In the genomic region with DNA sequence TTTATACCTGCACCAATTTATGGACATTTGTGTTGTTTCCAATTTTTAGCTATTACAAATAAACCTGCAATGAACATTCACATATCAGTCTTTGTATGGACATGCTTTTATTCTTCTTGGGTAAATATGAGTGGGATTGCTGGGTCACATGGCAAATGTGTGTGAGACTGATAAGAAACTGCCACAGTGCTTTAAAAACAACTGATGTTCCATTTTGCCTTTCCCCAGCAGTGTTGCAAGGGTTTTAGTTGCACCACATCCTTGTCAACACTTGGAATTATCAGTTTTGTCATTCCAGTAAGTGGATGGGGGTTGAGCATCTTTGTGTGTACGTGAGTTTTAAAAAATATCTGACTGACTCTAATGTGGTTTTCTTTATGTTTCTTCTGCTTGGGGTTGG, we compare ENCODE assay signal across 15 cellular contexts.
DNase-seq lines count a peak whose midpoint lies in the region; ATAC-seq, FAIRE-seq and TF ChIP-seq lines count a peak whose summit lies in the region.
"Had no signal": no experiment of that assay in that cellular context is flagged by ENCODE, and none has a peak within 500 bp of the region (broad histone marks: within the 10 kb centered on the region; RNA-seq: fewer than 3 reads in every experiment).

No MANE protein-coding gene starts in this region.

- H3K27me3 ChIP-seq in HepG2 (ENCODE audit: control insufficient read depth in 1 of 2, insufficient read depth in 2 of 2, low read length in 2 of 2) = peaks cover 0 to 3% of the 10 kb centered on the region in 2 experiments; a peak in 2 of 5 replicates
- no peaks in the 10 kb centered on the region for H3K27me3 ChIP-seq in right lobe of liver

- H3K36me3 ChIP-seq in HepG2 (replicated peaks in 1 of 2; ENCODE audit: control insufficient read depth in 1 of 2, insufficient read depth in 2 of 2, low read length in 2 of 2) (no peaks in the 10 kb centered on the region), right lobe of liver (no peaks in the 10 kb centered on the region)

- H4K20me1 ChIP-seq in HepG2 (ENCODE audit: insufficient read depth, low read length) = no peaks in the 10 kb centered on the region

- H3K79me2 ChIP-seq in HepG2 (ENCODE audit: insufficient read depth, low read length) = no peaks in the 10 kb centered on the region

- H3K4me3 ChIP-seq in HepG2 (replicated peaks in 1 of 3; ENCODE audit: insufficient read depth in 1 of 3, low read depth in 2 of 3, low read length in 3 of 3) (no peak overlapping the region), right lobe of liver (no peak overlapping the region)
- H3K4me3 ChIP-seq: GM23248 had no signal

- H3K4me1 Mint-ChIP-seq in T-helper 1 cell treated with Interleukin-12 subunit alpha and Interleukin-12 subunit beta and Interleukin-4 antibody, amounts not matched to agents 30 μg/mL and 1 μg/mL, for 36 hours (ENCODE audit: low read depth) = peaks cover 50% of the 10 kb centered on the region
- peaks cover 68 to 70% of the 10 kb centered on the region in 2 donors for H3K4me1 Mint-ChIP-seq in immature natural killer cell

- peak overlapping the region; percentile 43 for H3K27ac Mint-ChIP-seq in T-helper 1 cell treated with Interleukin-12 subunit alpha and Interleukin-12 subunit beta and Interleukin-4 antibody, amounts not matched to agents 30 μg/mL and 1 μg/mL, for 36 hours
- H3K27ac Mint-ChIP-seq in immature natural killer cell = peak overlapping the region; percentile 52 to 94 (median 90)

- CTCF ChIA-PET in HepG2 (lab: Yijun Ruan, JAX; ENCODE audit: low intra/inter-chr PET ratio, low total read pairs) = no interaction called here

- H3K9me3 Mint-ChIP-seq in T-helper 1 cell treated with Interleukin-12 subunit alpha and Interleukin-12 subunit beta and Interleukin-4 antibody, amounts not matched to agents 30 μg/mL and 1 μg/mL, for 36 hours = peaks cover 9% of the 10 kb centered on the region
- H3K9me3 Mint-ChIP-seq in immature natural killer cell = no peaks in the 10 kb centered on the region
- H3K9me3 Mint-ChIP-seq: CD8-positive, alpha-beta memory T cell had no signal

- H2AFZ ChIP-seq in HepG2 (ENCODE audit: low read length) = no peak overlapping the region
- H2AFZ ChIP-seq: GM23248 had no signal

- POLR2A ChIA-PET in HepG2 (lab: Yijun Ruan, JAX) = no interaction called here

- intact Hi-C loops in HepG2 (cut with micrococcal nuclease; ENCODE audit: unreplicated experiment) (no loop called here), right lobe of liver (cut with DNase I) (no loop called here)

- no peak for ATAC-seq in HepG2
- no peak for ATAC-seq in right lobe of liver
- ATAC-seq in GM21381 (IDR thresholded peaks at IDR 0.05; ENCODE audit: unreplicated experiment) = no peak
- ATAC-seq: HCT116 had no signal

- no peak for TF ChIP-seq RAD21 in HepG2 (CRISPR knock-in tag; IDR thresholded peaks at IDR 0.05)

- 0% methylated on average over 1 of the region's 1 CpG for WGBS in HepG2 (ENCODE audit: low lambda C conversion rate)
- WGBS in right lobe of liver (ENCODE audit: insufficient coverage, low coverage, low lambda C conversion rate, missing lambda C conversion rate) = 100% methylated on average over 1 of the region's 1 CpG

- no TSS peak for BruUV-seq in HepG2 (replicated peaks; lab: Mats Ljungman, UMichigan)

- H3K9me3 ChIP-seq in HepG2 (ENCODE audit: low read length) (no peaks in the 10 kb centered on the region), right lobe of liver (no peaks in the 10 kb centered on the region)
- H3K9me3 ChIP-seq: Caco-2 had no signal

- TF ChIP-seq EP300 in HepG2 (IDR thresholded peaks at IDR 0.05; ENCODE audit: low read depth in 2 of 2, low read length in 2 of 2) (no peak), HepG2 (CRISPR knock-in tag; IDR thresholded peaks at IDR 0.05; ENCODE audit: borderline replicate concordance) (no peak)

- peaks cover 45% of the 10 kb centered on the region for H3K36me3 Mint-ChIP-seq in T-helper 1 cell treated with Interleukin-12 subunit alpha and Interleukin-12 subunit beta and Interleukin-4 antibody, amounts not matched to agents 30 μg/mL and 1 μg/mL, for 36 hours (ENCODE audit: low read depth)
- H3K36me3 Mint-ChIP-seq in immature natural killer cell = peaks cover 24 to 36% (median 30%) of the 10 kb centered on the region in 3 donors

- no peak overlapping the region for H3K27ac ChIP-seq in HepG2 (ENCODE audit: extremely low read length, insufficient read depth, low read length)
- no peak overlapping the region for H3K27ac ChIP-seq in right lobe of liver
- H3K27ac ChIP-seq: 22Rv1, GM23248, HL-60 had no signal

- TF ChIP-seq CTCF in HepG2 (CRISPR knock-in tag; IDR thresholded peaks at IDR 0.05) (no peak), right lobe of liver (IDR thresholded peaks at IDR 0.05) (no peak), D721Med (IDR thresholded peaks at IDR 0.05; ENCODE audit: insufficient read depth, missing control alignments) (no peak)

- no peak for DNase-seq in T-helper 1 cell
- no peak for DNase-seq in HepG2 (ENCODE audit: low spot score)
- no peak for DNase-seq in right lobe of liver
- no peak for DNase-seq in immature natural killer cell
- no peak for DNase-seq in D721Med (ENCODE audit: insufficient read length, low spot score)
- DNase-seq: Caco-2; CD8-positive, alpha-beta memory T cell; GM23248 had no signal

- no peak overlapping the region for H3K4me2 ChIP-seq in HepG2 (ENCODE audit: low read depth, low read length)

- H3K4me1 ChIP-seq in HepG2 (ENCODE audit: insufficient read depth, low read length) = no peaks in the 10 kb centered on the region
- no peaks in the 10 kb centered on the region for H3K4me1 ChIP-seq in right lobe of liver
- H3K4me1 ChIP-seq: Caco-2 had no signal

- no peak overlapping the region for H3K4me3 Mint-ChIP-seq in T-helper 1 cell treated with Interleukin-12 subunit alpha and Interleukin-12 subunit beta and Interleukin-4 antibody, amounts not matched to agents 30 μg/mL and 1 μg/mL, for 36 hours
- peak overlapping the region; percentile 50 to 72 (median 59) for H3K4me3 Mint-ChIP-seq in immature natural killer cell
- H3K4me3 Mint-ChIP-seq: CD14-positive monocyte had no signal

- FAIRE-seq in HepG2 (lab: Jason Lieb, UNC) (no peak), D721Med (lab: Jason Lieb, UNC) (no peak)
- FAIRE-seq: H54 had no signal

- no peaks in the 10 kb centered on the region for H3K27me3 Mint-ChIP-seq in T-helper 1 cell treated with Interleukin-12 subunit alpha and Interleukin-12 subunit beta and Interleukin-4 antibody, amounts not matched to agents 30 μg/mL and 1 μg/mL, for 36 hours (ENCODE audit: low read depth)
- peaks cover 7 to 13% (median 13%) of the 10 kb centered on the region in 3 donors for H3K27me3 Mint-ChIP-seq in immature natural killer cell (ENCODE audit: low read depth in 3 of 3)

- H3K9ac ChIP-seq in HepG2 (ENCODE audit: insufficient read depth, low read depth, low read length) = no peak overlapping the region
- H3K9ac ChIP-seq: GM23248 had no signal

- in situ Hi-C loops in HepG2 (cut with HindIII; ENCODE audit: extremely low pct_ligation_motif_present, low pct_unique_long_range_greater_than_20kb) = no loop called here

- TF ChIP-seq POLR2A in HepG2 (IDR thresholded peaks at IDR 0.05; ENCODE audit: insufficient read depth in 1 of 2, low read depth in 2 of 2, low read length in 2 of 2) (no peak), right lobe of liver (IDR thresholded peaks at IDR 0.05) (no peak)

TF ChIP-seq in HepG2, 621 proteins besides CTCF, POLR2A, EP300 and RAD21:
- TF ChIP-seq, protein P1, sequence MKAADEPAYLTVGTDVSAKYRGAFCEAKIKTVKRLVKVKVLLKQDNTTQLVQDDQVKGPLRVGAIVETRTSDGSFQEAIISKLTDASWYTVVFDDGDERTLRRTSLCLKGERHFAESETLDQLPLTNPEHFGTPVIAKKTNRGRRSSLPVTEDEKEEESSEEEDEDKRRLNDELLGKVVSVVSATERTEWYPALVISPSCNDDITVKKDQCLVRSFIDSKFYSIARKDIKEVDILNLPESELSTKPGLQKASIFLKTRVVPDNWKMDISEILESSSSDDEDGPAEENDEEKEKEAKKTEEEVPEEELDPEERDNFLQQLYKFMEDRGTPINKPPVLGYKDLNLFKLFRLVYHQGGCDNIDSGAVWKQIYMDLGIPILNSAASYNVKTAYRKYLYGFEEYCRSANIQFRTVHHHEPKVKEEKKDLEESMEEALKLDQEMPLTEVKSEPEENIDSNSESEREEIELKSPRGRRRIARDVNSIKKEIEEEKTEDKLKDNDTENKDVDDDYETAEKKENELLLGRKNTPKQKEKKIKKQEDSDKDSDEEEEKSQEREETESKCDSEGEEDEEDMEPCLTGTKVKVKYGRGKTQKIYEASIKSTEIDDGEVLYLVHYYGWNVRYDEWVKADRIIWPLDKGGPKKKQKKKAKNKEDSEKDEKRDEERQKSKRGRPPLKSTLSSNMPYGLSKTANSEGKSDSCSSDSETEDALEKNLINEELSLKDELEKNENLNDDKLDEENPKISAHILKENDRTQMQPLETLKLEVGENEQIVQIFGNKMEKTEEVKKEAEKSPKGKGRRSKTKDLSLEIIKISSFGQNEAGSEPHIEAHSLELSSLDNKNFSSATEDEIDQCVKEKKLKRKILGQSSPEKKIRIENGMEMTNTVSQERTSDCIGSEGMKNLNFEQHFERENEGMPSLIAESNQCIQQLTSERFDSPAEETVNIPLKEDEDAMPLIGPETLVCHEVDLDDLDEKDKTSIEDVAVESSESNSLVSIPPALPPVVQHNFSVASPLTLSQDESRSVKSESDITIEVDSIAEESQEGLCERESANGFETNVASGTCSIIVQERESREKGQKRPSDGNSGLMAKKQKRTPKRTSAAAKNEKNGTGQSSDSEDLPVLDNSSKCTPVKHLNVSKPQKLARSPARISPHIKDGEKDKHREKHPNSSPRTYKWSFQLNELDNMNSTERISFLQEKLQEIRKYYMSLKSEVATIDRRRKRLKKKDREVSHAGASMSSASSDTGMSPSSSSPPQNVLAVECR (CRISPR knock-in tag; IDR thresholded peaks at IDR 0.05; ENCODE audit: borderline replicate concordance) = no peak
- no peak for TF ChIP-seq ZNF670 (CRISPR knock-in tag; IDR thresholded peaks at IDR 0.05; ENCODE audit: borderline replicate concordance)
- no peak for TF ChIP-seq HNF4A (CRISPR knock-in tag; IDR thresholded peaks at IDR 0.05)
- no peak for TF ChIP-seq ZNF766 (CRISPR knock-in tag; IDR thresholded peaks at IDR 0.05; ENCODE audit: borderline replicate concordance)
- no peak for TF ChIP-seq CEBPB (IDR thresholded peaks at IDR 0.05; ENCODE audit: borderline replicate concordance, low read depth, low read length)
- TF ChIP-seq SMARCC2 (IDR thresholded peaks at IDR 0.05) = no peak
- TF ChIP-seq SALL1 (CRISPR knock-in tag; IDR thresholded peaks at IDR 0.05) = no peak
- peak; percentile 90 for TF ChIP-seq ZNF7 (CRISPR knock-in tag; IDR thresholded peaks at IDR 0.05)
